Comparison of ENCODE assay signal across 16 cellular contexts in the genomic region with DNA sequence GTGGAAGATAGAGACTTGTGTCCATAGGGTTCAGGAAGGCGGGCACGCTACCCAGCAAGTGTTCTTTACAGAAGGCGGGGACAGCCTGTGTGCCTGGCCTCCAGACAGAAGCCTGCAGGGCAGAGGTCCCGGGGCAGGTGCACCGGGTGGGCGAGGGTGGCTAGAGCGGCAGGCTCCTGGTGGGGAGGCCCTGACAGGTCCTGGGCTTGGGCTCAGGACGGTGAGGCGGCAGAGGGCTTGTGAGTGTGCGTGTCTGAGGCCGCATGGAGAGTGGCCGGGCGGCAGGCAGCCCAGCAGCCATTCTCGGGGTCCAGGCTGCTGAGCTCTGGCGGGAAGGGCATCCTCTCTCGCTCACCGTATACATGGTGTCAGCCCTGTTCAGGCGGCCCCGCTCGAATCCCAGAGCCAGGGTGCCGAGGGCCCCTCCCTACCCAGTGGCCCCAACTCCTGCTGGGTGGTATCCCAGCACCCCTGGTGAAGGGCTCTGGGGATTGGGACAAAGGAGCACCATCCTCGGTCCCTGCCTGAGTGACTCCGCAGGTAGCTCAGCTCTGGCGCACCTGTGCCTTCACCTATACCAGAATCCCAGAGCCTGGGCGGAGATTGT. TPM values are rescaled to one million over a fixed set of nuclear protein-coding genes. Genes with fewer than 3 reads are reported as not detected.
DNase-seq lines count a peak whose midpoint lies in the region; ATAC-seq, FAIRE-seq and TF ChIP-seq lines count a peak whose summit lies in the region.
"Had no signal": no experiment of that assay in that cellular context is flagged by ENCODE, and none has a peak within 500 bp of the region (broad histone marks: within the 10 kb centered on the region; RNA-seq: fewer than 3 reads in every experiment).

No MANE protein-coding gene starts in this region.

- peaks cover 25% of the 10 kb centered on the region for H4K20me1 ChIP-seq in K562 (replicated peaks; ENCODE audit: control insufficient read depth, insufficient read depth, low read length)

- WGBS in K562 (ENCODE audit: insufficient coverage, low coverage, missing lambda C conversion rate): 94% methylated on average over 25 of the region's 25 CpGs
- no CpG with 5 or more reads among the region's 25 CpGs for WGBS in neuronal stem cell (ENCODE audit: extremely low coverage in 2 of 2, insufficient read length in 2 of 2, insufficient replicate concordance in 1 of 2), 2 donors

- H2BK12ac ChIP-seq in neuronal stem cell (ENCODE audit: low read length): no peak overlapping the region

- no peak for TF ChIP-seq CTCF in 22Rv1 (IDR thresholded peaks at IDR 0.05)
- TF ChIP-seq CTCF in RWPE1 (conservative IDR thresholded peaks at IDR 0.05; ENCODE audit: low read depth): no peak
- no peak for TF ChIP-seq CTCF in K562 (IDR thresholded peaks at IDR 0.05 in 2 of 3, conservative IDR thresholded peaks at IDR 0.05 in 1 of 3; ENCODE audit: insufficient read depth in 2 of 3, low read depth in 1 of 3, low read length in 3 of 3)
- TF ChIP-seq CTCF in gastrocnemius medialis (IDR thresholded peaks at IDR 0.05 in 4 of 5, conservative IDR thresholded peaks at IDR 0.05 in 1 of 5): no peak

- H3K36me3 ChIP-seq in K562 (ENCODE audit: control insufficient read depth, insufficient read depth, low read length) (peaks cover 83% of the 10 kb centered on the region; the same call in 2 of the 3 replicates), neuronal stem cell (replicated peaks in 1 of 2; ENCODE audit: control insufficient read depth in 2 of 2, insufficient read depth in 2 of 2, low read length in 2 of 2) (peaks cover 44 to 92% of the 10 kb centered on the region in 2 donors), gastrocnemius medialis (peaks cover 0 to 51% of the 10 kb centered on the region in 2 donors)

- H3K18ac ChIP-seq in neuronal stem cell (ENCODE audit: low read length): no peak overlapping the region

- H2AK5ac ChIP-seq in neuronal stem cell (ENCODE audit: low read depth, low read length): no peak overlapping the region

- FAIRE-seq in K562 (lab: Jason Lieb, UNC): no peak
- FAIRE-seq: A204.1 had no signal

- peaks cover 5% of the 10 kb centered on the region for H3K9me1 ChIP-seq in K562 (ENCODE audit: control insufficient read depth, insufficient read depth, low read length)

- POLR2A ChIA-PET in RWPE1 (lab: Yijun Ruan, JAX; ENCODE audit: low non-redundant PET) (no interaction called here), K562 (lab: Yijun Ruan, JAX) (interaction anchor here (1.0 to 1.9 kb wide), 5 partner anchors 9 to 20 kb away, joined by 3 to 7 read pairs (median 6); no protein-coding TSS in a partner anchor)

- no peak overlapping the region for H4K91ac ChIP-seq in neuronal stem cell (ENCODE audit: low read depth, low read length, poor library complexity)

- no TSS peak for BruUV-seq in K562 (replicated peaks; lab: Mats Ljungman, UMichigan)

- no peak overlapping the region for H2AFZ ChIP-seq in K562 (ENCODE audit: low read depth, low read length)
- no peak overlapping the region for H2AFZ ChIP-seq in neuronal stem cell (ENCODE audit: low read length)

- peaks cover 4 to 75% of the 10 kb centered on the region in 2 experiments; a peak in 4 of 5 replicates for H3K4me1 ChIP-seq in K562 (replicated peaks in 1 of 2; ENCODE audit: control insufficient read depth in 2 of 2, insufficient read depth in 2 of 2, low read length in 2 of 2)
- peaks cover 2% of the 10 kb centered on the region in 2 donors for H3K4me1 ChIP-seq in neuronal stem cell (ENCODE audit: control insufficient read depth in 2 of 2, insufficient read depth in 1 of 2, low read depth in 1 of 2, low read length in 2 of 2)
- peaks cover 14 to 51% of the 10 kb centered on the region in 2 donors for H3K4me1 ChIP-seq in gastrocnemius medialis
- H3K4me1 ChIP-seq: HAP-1 had no signal

- ATAC-seq in K562 (no peak), gastrocnemius medialis (no peak)

- TF ChIP-seq EP300 in K562 (IDR thresholded peaks at IDR 0.05; ENCODE audit: low read length): no peak

- H3K79me2 ChIP-seq in K562 (ENCODE audit: control insufficient read depth, insufficient read depth, low read length): peaks cover 32% of the 10 kb centered on the region

- intact Hi-C loops in K562 (cut with micrococcal nuclease) (no loop called here), gastrocnemius medialis (cut with DNase I; ENCODE audit: low total_unique reads) (no loop called here)

- H3K79me1 ChIP-seq in neuronal stem cell (ENCODE audit: low read depth, low read length): peaks cover 30% of the 10 kb centered on the region

- H3K4me2 ChIP-seq in K562 (ENCODE audit: insufficient read depth, low read length) (no peak overlapping the region), neuronal stem cell (ENCODE audit: insufficient read depth, low read length, poor library complexity, severe bottlenecking) (no peak overlapping the region)

- H3K27me3 ChIP-seq in K562 (ENCODE audit: control insufficient read depth in 2 of 2, insufficient read depth in 2 of 2, low read length in 2 of 2) (no peaks in the 10 kb centered on the region), neuronal stem cell (ENCODE audit: control insufficient read depth in 3 of 3, insufficient read depth in 3 of 3, low read depth in 1 of 3, low read length in 3 of 3) (no peaks in the 10 kb centered on the region), gastrocnemius medialis (no peaks in the 10 kb centered on the region)
- H3K27me3 ChIP-seq: BE2C had no signal

- H3K27ac ChIP-seq in 22Rv1 (0 out of 2 replicates have a peak overlapping the region, but pooled peaks have one; percentile 48), RWPE1 (peak overlapping the region; percentile 68), K562 (ENCODE audit: extremely low read depth, low read depth, low read length) (no peak overlapping the region), neuronal stem cell (replicated peaks; ENCODE audit: low read length) (no peak overlapping the region), gastrocnemius medialis (no peak overlapping the region)

- no peak overlapping the region for H3K4ac ChIP-seq in neuronal stem cell (ENCODE audit: low read length)

- H2BK5ac ChIP-seq in neuronal stem cell (ENCODE audit: low read length): no peak overlapping the region

- H3K4me3 ChIP-seq in K562 (no peak overlapping the region), neuronal stem cell (ENCODE audit: low read length in 2 of 2) (no peak overlapping the region), gastrocnemius medialis (no peak overlapping the region)
- H3K4me3 ChIP-seq: HAP-1 had no signal

- no peak; the same call in 1 of the 2 replicates for TF ChIP-seq POLR2A in K562 (conservative IDR thresholded peaks at IDR 0.05)
- no peak for TF ChIP-seq POLR2A in gastrocnemius medialis (IDR thresholded peaks at IDR 0.05)

- no peak overlapping the region; a peak in 1 of 4 replicates for H3K9ac ChIP-seq in K562 (ENCODE audit: insufficient read depth in 1 of 2, low read depth in 2 of 2, low read length in 2 of 2)
- no peak overlapping the region for H3K9ac ChIP-seq in neuronal stem cell (ENCODE audit: low read depth, low read length, poor library complexity)

- no peak for TF ChIP-seq RAD21 in K562 (CRISPR knock-in tag; conservative IDR thresholded peaks at IDR 0.05 in 1 of 2, IDR thresholded peaks at IDR 0.05 in 1 of 2)

- CTCF ChIA-PET in RWPE1 (lab: Yijun Ruan, JAX): no interaction called here
- CTCF ChIA-PET in K562 (lab: Yijun Ruan, JAX; ENCODE audit: low intra/inter-chr PET ratio): no interaction called here

- DNase-seq in RWPE1 (ENCODE audit: low spot score): no peak
- no peak for DNase-seq in K562 (ENCODE audit: extremely low read depth in 1 of 4, low spot score in 3 of 4)
- DNase-seq in neuronal stem cell (ENCODE audit: low spot score): no peak
- no peak for DNase-seq in C1 segment of cervical spinal cord (lab: John Stamatoyannopoulos, UW)
- no peak for DNase-seq in gastrocnemius medialis
- DNase-seq: ACHN; BE2C; CD4-positive, alpha-beta T cell; DMS153; DMS79; GDM1 had no signal

- no peak overlapping the region for H2BK120ac ChIP-seq in neuronal stem cell (ENCODE audit: low read depth, low read length)

- H3K23ac ChIP-seq in neuronal stem cell (ENCODE audit: low read depth, low read length, poor library complexity): peak overlapping the region; percentile 20

- H3K14ac ChIP-seq in neuronal stem cell (ENCODE audit: low read length): no peak overlapping the region

- in situ Hi-C loops in K562 (cut with MboI) (no loop called here), gastrocnemius medialis (cut with MboI; ENCODE audit: low sequenced_read_pairs in 4 of 4) (no loop called here)

- H3K9me3 ChIP-seq in K562 (replicated peaks; ENCODE audit: control insufficient read depth, insufficient read depth, low read depth, low read length): no peaks in the 10 kb centered on the region
- H3K9me3 ChIP-seq in neuronal stem cell (replicated peaks in 1 of 2; ENCODE audit: control insufficient read depth in 2 of 2, insufficient read depth in 1 of 2, low read depth in 1 of 2, low read length in 2 of 2): peaks cover 0 to under 1% of the 10 kb centered on the region in 2 donors
- no peaks in the 10 kb centered on the region for H3K9me3 ChIP-seq in gastrocnemius medialis
- H3K9me3 ChIP-seq: BE2C, HAP-1 had no signal

- no peak overlapping the region for H2BK15ac ChIP-seq in neuronal stem cell (ENCODE audit: low read length)

- no peak overlapping the region for H4K8ac ChIP-seq in neuronal stem cell (ENCODE audit: low read depth, low read length)

RNA-seq across cellular contexts. Expression of gene AMH, which starts 3.0 kb away (rescaled TPM):
- 14.5 and 62.7 TPM in 2 replicates for total RNA-seq in K562 (2011; cell fraction: chromatin; rRNA removed; ENCODE audit: low replicate concordance)
- 48.8 and 60.2 TPM in 2 replicates for total RNA-seq in K562 (2011; cell fraction: nucleolus; rRNA removed)
- 25.7 and 35.6 TPM in 2 replicates for total RNA-seq in K562 (2011; cell fraction: nucleoplasm; rRNA removed)
- total RNA-seq in K562 (2014; rRNA removed) (9.4 and 10.7 TPM in 2 replicates), K562 (2014; rRNA removed; fragmentation: Illumina TruSeq; extraction: Trizol) (0.13 and 0.29 TPM in 2 replicates), K562 (2015; rRNA removed; fragmentation: Illumina TruSeq; extraction: Trizol) (2.6 and 3.5 TPM in 2 replicates), K562 (2021) (22.2 and 27.4 TPM in 2 replicates), gastrocnemius medialis (1 to 10 TPM in 2 of 4 donors, under 1 TPM in 2; 0.80 to 3.9 (median 1.2) TPM)
- polyA plus RNA-seq in K562 (2011; rRNA removed) (1.7 and 3.6 TPM in 2 replicates), K562 (2014; fragmentation: Illumina TruSeq; extraction: Trizol) (1.5 and 4.0 TPM in 2 replicates), K562 (2014; fragmentation: Nextera tagmentation; extraction: Ambion mirVana) (not detected), K562 (2014; rRNA removed) (19.2 and 23.6 TPM in 2 replicates)
- polyA plus RNA-seq in K562 (2011; cell fraction: cytosol; rRNA removed): 2.2 and 9.1 TPM in 2 replicates
- polyA plus RNA-seq in K562 (2011; cell fraction: nucleus; rRNA removed): 52.0 and 130 TPM in 2 replicates
- polyA plus RNA-seq in K562 (2012): 14.9 and 33.7 TPM in 2 replicates
- polyA minus RNA-seq in K562 (2011; rRNA and poly(A)+ RNA removed): 0.09 and 0.18 TPM in 2 replicates
- polyA minus RNA-seq in K562 (2011; cell fraction: cytosol; rRNA and poly(A)+ RNA removed): 2.0 and 3.7 TPM in 2 replicates
- 5.4 and 8.2 TPM in 2 replicates for polyA minus RNA-seq in K562 (2011; cell fraction: nucleus; rRNA and poly(A)+ RNA removed)
- 10.1 TPM for polyA plus RNA-seq in neuronal stem cell (2013, experiment 1 of 2)
- 9.2 TPM for polyA plus RNA-seq in neuronal stem cell (2013, experiment 2 of 2)

RNA-seq across cellular contexts. Expression of gene SF3A2, which starts 9.5 kb away (rescaled TPM):
- 112 and 366 TPM in 2 replicates for total RNA-seq in K562 (2011; cell fraction: chromatin; rRNA removed; ENCODE audit: low replicate concordance)
- 303 and 373 TPM in 2 replicates for total RNA-seq in K562 (2011; cell fraction: nucleolus; rRNA removed)
- total RNA-seq in K562 (2011; cell fraction: nucleoplasm; rRNA removed): 182 TPM in 2 replicates
- 50.3 and 111 TPM in 2 replicates for total RNA-seq in K562 (2014; rRNA removed)
- 4.5 and 5.8 TPM in 2 replicates for total RNA-seq in K562 (2014; rRNA removed; fragmentation: Illumina TruSeq; extraction: Trizol)
- 22.8 and 30.6 TPM in 2 replicates for total RNA-seq in K562 (2015; rRNA removed; fragmentation: Illumina TruSeq; extraction: Trizol)
- total RNA-seq in K562 (2021): 181 and 194 TPM in 2 replicates
- polyA plus RNA-seq in K562 (2011; rRNA removed): 7.9 and 21.0 TPM in 2 replicates
- polyA plus RNA-seq in K562 (2011; cell fraction: cytosol; rRNA removed): 11.3 and 12.6 TPM in 2 replicates
- 164 and 237 TPM in 2 replicates for polyA plus RNA-seq in K562 (2011; cell fraction: nucleus; rRNA removed)
- polyA plus RNA-seq in K562 (2012): 142 and 173 TPM in 2 replicates
- 44.6 and 119 TPM in 2 replicates for polyA plus RNA-seq in K562 (2014; fragmentation: Illumina TruSeq; extraction: Trizol)
- polyA plus RNA-seq in K562 (2014; fragmentation: Nextera tagmentation; extraction: Ambion mirVana): under 1 TPM; 0.17 to 0.35 TPM
- 45.9 and 46.7 TPM in 2 replicates for polyA plus RNA-seq in K562 (2014; rRNA removed)
- 8.5 and 10.2 TPM in 2 replicates for polyA minus RNA-seq in K562 (2011; rRNA and poly(A)+ RNA removed)
- polyA minus RNA-seq in K562 (2011; cell fraction: cytosol; rRNA and poly(A)+ RNA removed): 49.6 and 76.1 TPM in 2 replicates
- polyA minus RNA-seq in K562 (2011; cell fraction: nucleus; rRNA and poly(A)+ RNA removed): 127 and 137 TPM in 2 replicates
- 117 TPM for polyA plus RNA-seq in neuronal stem cell (2013, experiment 1 of 2)
- polyA plus RNA-seq in neuronal stem cell (2013, experiment 2 of 2): 115 TPM
- 10 to 100 TPM; 23.9 to 29.2 (median 26.5) TPM for total RNA-seq in gastrocnemius medialis

RNA-seq across cellular contexts. Expression of gene PLEKHJ1, which starts 10.0 kb away (rescaled TPM):
- total RNA-seq in K562 (2011; cell fraction: chromatin; rRNA removed; ENCODE audit: low replicate concordance): 32.2 and 114 TPM in 2 replicates
- total RNA-seq in K562 (2011; cell fraction: nucleolus; rRNA removed): 171 and 174 TPM in 2 replicates
- 85.7 and 89.1 TPM in 2 replicates for total RNA-seq in K562 (2011; cell fraction: nucleoplasm; rRNA removed)
- total RNA-seq in K562 (2014; rRNA removed): 176 and 229 TPM in 2 replicates
- total RNA-seq in K562 (2014; rRNA removed; fragmentation: Illumina TruSeq; extraction: Trizol): 55.6 and 55.7 TPM in 2 replicates
- 63.9 and 65.6 TPM in 2 replicates for total RNA-seq in K562 (2015; rRNA removed; fragmentation: Illumina TruSeq; extraction: Trizol)
- 127 and 140 TPM in 2 replicates for total RNA-seq in K562 (2021)
- polyA plus RNA-seq in K562 (2011; rRNA removed): 65.9 and 80.2 TPM in 2 replicates
- 131 and 202 TPM in 2 replicates for polyA plus RNA-seq in K562 (2011; cell fraction: cytosol; rRNA removed)
- 161 and 204 TPM in 2 replicates for polyA plus RNA-seq in K562 (2011; cell fraction: nucleus; rRNA removed)
- 127 and 153 TPM in 2 replicates for polyA plus RNA-seq in K562 (2012)
- 45.9 and 72.0 TPM in 2 replicates for polyA plus RNA-seq in K562 (2014; fragmentation: Illumina TruSeq; extraction: Trizol)
- polyA plus RNA-seq in K562 (2014; fragmentation: Nextera tagmentation; extraction: Ambion mirVana): 1 to 10 TPM; 1.5 to 6.8 TPM
- 188 and 193 TPM in 2 replicates for polyA plus RNA-seq in K562 (2014; rRNA removed)
- polyA minus RNA-seq in K562 (2011; rRNA and poly(A)+ RNA removed): 12.0 and 14.7 TPM in 2 replicates
- 24.0 and 24.1 TPM in 2 replicates for polyA minus RNA-seq in K562 (2011; cell fraction: cytosol; rRNA and poly(A)+ RNA removed)
- 31.9 and 32.4 TPM in 2 replicates for polyA minus RNA-seq in K562 (2011; cell fraction: nucleus; rRNA and poly(A)+ RNA removed)
- 94.6 TPM for polyA plus RNA-seq in neuronal stem cell (2013, experiment 1 of 2)
- polyA plus RNA-seq in neuronal stem cell (2013, experiment 2 of 2): 92.1 TPM
- total RNA-seq in gastrocnemius medialis: 10 to 100 TPM; 50.1 to 72.4 (median 61.6) TPM

RNA-seq across cellular contexts. Expression of gene JSRP1, which starts 10.1 kb away (rescaled TPM):
- 1.7 TPM in 1 of 2 replicates, not detected in the other for total RNA-seq in K562 (2011; cell fraction: chromatin; rRNA removed; ENCODE audit: low replicate concordance)
- total RNA-seq in K562 (2011; cell fraction: nucleolus; rRNA removed): 0.92 TPM in 1 of 2 replicates, not detected in the other
- total RNA-seq in K562 (2011; cell fraction: nucleoplasm; rRNA removed): 2.7 TPM in 1 of 2 replicates, not detected in the other
- total RNA-seq in K562 (2014; rRNA removed) (0.29 TPM in 1 of 2 replicates, not detected in the other), K562 (2014; rRNA removed; fragmentation: Illumina TruSeq; extraction: Trizol) (0.40 and 0.45 TPM in 2 replicates), K562 (2015; rRNA removed; fragmentation: Illumina TruSeq; extraction: Trizol) (0.51 and 0.57 TPM in 2 replicates), K562 (2021) (0.58 and 0.78 TPM in 2 replicates), gastrocnemius medialis (100 to 1,000 TPM; 152 to 383 (median 303) TPM)
- polyA plus RNA-seq in K562 (2011; rRNA removed) (not detected in 2 replicates), K562 (2014; fragmentation: Illumina TruSeq; extraction: Trizol) (not detected in 2 replicates), K562 (2014; fragmentation: Nextera tagmentation; extraction: Ambion mirVana) (under 1 TPM in 1 of 2 experiments, not detected in 1; 0.08 TPM), K562 (2014; rRNA removed) (1.2 and 2.1 TPM in 2 replicates)
- 0.09 TPM in 1 of 2 replicates, not detected in the other for polyA plus RNA-seq in K562 (2011; cell fraction: cytosol; rRNA removed)
- polyA plus RNA-seq in K562 (2011; cell fraction: nucleus; rRNA removed): 0.58 TPM in 1 of 2 replicates, not detected in the other
- polyA plus RNA-seq in K562 (2012): 2.3 and 2.7 TPM in 2 replicates
- 0.63 TPM in 1 of 2 replicates, not detected in the other for polyA minus RNA-seq in K562 (2011; rRNA and poly(A)+ RNA removed)
- not detected in 2 replicates for polyA minus RNA-seq in K562 (2011; cell fraction: cytosol; rRNA and poly(A)+ RNA removed)
- polyA minus RNA-seq in K562 (2011; cell fraction: nucleus; rRNA and poly(A)+ RNA removed): 1.00 TPM in 1 of 2 replicates, not detected in the other
- 0.22 TPM for polyA plus RNA-seq in neuronal stem cell (2013, experiment 1 of 2)
- 0.15 TPM for polyA plus RNA-seq in neuronal stem cell (2013, experiment 2 of 2)
- total RNA-seq: H4 had no signal

RNA-seq across cellular contexts. Expression of gene PEAK3, which starts 35.9 kb away (rescaled TPM):
- total RNA-seq in K562 (2011; cell fraction: chromatin; rRNA removed; ENCODE audit: low replicate concordance): 0.49 TPM in 1 of 2 replicates, not detected in the other
- total RNA-seq in K562 (2011; cell fraction: nucleolus; rRNA removed): 0.17 TPM in 1 of 2 replicates, not detected in the other
- total RNA-seq in K562 (2011; cell fraction: nucleoplasm; rRNA removed): not detected in 2 replicates
- total RNA-seq in K562 (2014; rRNA removed) (0.16 TPM in 1 of 2 replicates, not detected in the other), K562 (2014; rRNA removed; fragmentation: Illumina TruSeq; extraction: Trizol) (not detected in 2 replicates), K562 (2015; rRNA removed; fragmentation: Illumina TruSeq; extraction: Trizol) (not detected in 2 replicates), K562 (2021) (0.13 and 0.40 TPM in 2 replicates), gastrocnemius medialis (under 1 TPM in 1 of 4 donors, not detected in 3; 0.11 TPM)
- polyA plus RNA-seq in K562 (2011; rRNA removed) (0.03 TPM in 1 of 2 replicates, not detected in the other), K562 (2014; fragmentation: Illumina TruSeq; extraction: Trizol) (0.06 TPM in 1 of 2 replicates, not detected in the other), K562 (2014; fragmentation: Nextera tagmentation; extraction: Ambion mirVana) (not detected), K562 (2014; rRNA removed) (0.07 TPM in 1 of 2 replicates, not detected in the other)
- not detected in 2 replicates for polyA plus RNA-seq in K562 (2011; cell fraction: cytosol; rRNA removed)
- polyA plus RNA-seq in K562 (2011; cell fraction: nucleus; rRNA removed): 0.10 TPM in 1 of 2 replicates, not detected in the other
- polyA plus RNA-seq in K562 (2012): 0.27 and 0.66 TPM in 2 replicates
- polyA minus RNA-seq in K562 (2011; rRNA and poly(A)+ RNA removed): not detected in 2 replicates
- polyA minus RNA-seq in K562 (2011; cell fraction: cytosol; rRNA and poly(A)+ RNA removed): not detected in 2 replicates
- 0.11 and 0.13 TPM in 2 replicates for polyA minus RNA-seq in K562 (2011; cell fraction: nucleus; rRNA and poly(A)+ RNA removed)
- not detected for polyA plus RNA-seq in neuronal stem cell (2013, experiment 1 of 2)
- polyA plus RNA-seq in neuronal stem cell (2013, experiment 2 of 2): not detected
- total RNA-seq: CD4-positive, alpha-beta T cell; Daoy had no signal

Comparison
In these comparisons a context has a peak if more than half of its experiments do, and no peak if none do; other contexts are left out.
1. H3K27ac ChIP-seq: peak in 22Rv1 (single experiment) and RWPE1 (single experiment); none in K562 (single experiment), neuronal stem cell (single experiment) and gastrocnemius medialis (0 of 4).